Comparison of ENCODE assay signal across 14 cellular contexts in genomic region chr12:84738481-84738972, GRCh38.
A peak's percentile ranks its signal among the peaks of the same experiment; 100 is the strongest.
DNase-seq lines count a peak whose midpoint lies in the region; ATAC-seq, FAIRE-seq and TF ChIP-seq lines count a peak whose summit lies in the region.
"Had no signal": no experiment of that assay in that cellular context is flagged by ENCODE, and none has a peak within 500 bp of the region (broad histone marks: within the 10 kb centered on the region; RNA-seq: fewer than 3 reads in every experiment).

No MANE protein-coding gene starts in this region.

- peaks cover 16% of the 10 kb centered on the region for H3K4me1 ChIP-seq in foreskin keratinocyte
- H3K4me1 ChIP-seq in ascending aorta = no peaks in the 10 kb centered on the region
- no peaks in the 10 kb centered on the region for H3K4me1 ChIP-seq in Karpas-422 (ENCODE audit: low read length)

- no peaks in the 10 kb centered on the region for H4K20me1 ChIP-seq in Karpas-422 (ENCODE audit: insufficient read depth, low read depth, low read length)

- no peak overlapping the region for H3K9ac ChIP-seq in Karpas-422 (ENCODE audit: low read length)

- peak; percentile 98 for ATAC-seq in foreskin keratinocyte
- ATAC-seq: activated naive CD4-positive, alpha-beta T cell treated with anti-CD3 and anti-CD28 coated beads, Interleukin-2, amount 50 U/mL, for 72 hours; stimulated activated naive B cell treated with anti-CD40 and anti-IgM and Interleukin-4, amounts not matched to agents 10 μg/mL and 1 μg/mL and 100 μg/mL, for 72 hours had no signal

- intact Hi-C loops in ascending aorta (cut with DNase I) = no loop called here

- peak; percentile 95 for FAIRE-seq in H54 (lab: Jason Lieb, UNC)

- DNase-seq in H54 (ENCODE audit: insufficient read length, low spot score) (no peak), UCSD-AML1 (lab: John Stamatoyannopoulos, UW; ENCODE audit: unreplicated experiment) (peak; percentile 3), foreskin keratinocyte (peak; percentile 94 to 99), renal cortical epithelial cell (ENCODE audit: low read depth) (peak; percentile 55), OCI-M2 (lab: John Stamatoyannopoulos, UW; ENCODE audit: unreplicated experiment) (no peak), ascending aorta (ENCODE audit: low spot score in 2 of 2) (no peak), ureter (ENCODE audit: low spot score) (no peak), Karpas-422 (no peak)
- DNase-seq: activated CD4-positive, alpha-beta T cell treated with anti-CD3 and anti-CD28 coated beads, Interleukin-2, amount 50 U/mL, for 48 hours; effector CD4-positive, alpha-beta T cell; NCI-H1436; nucleus accumbens; stimulated activated naive B cell treated with anti-CD40 and anti-IgM and Interleukin-4, amounts not matched to agents 10 μg/mL and 1 μg/mL and 100 μg/mL, for 72 hours had no signal

- H3K27me3 ChIP-seq in foreskin keratinocyte (no peaks in the 10 kb centered on the region), ascending aorta (no peaks in the 10 kb centered on the region), Karpas-422 (ENCODE audit: low read length) (no peaks in the 10 kb centered on the region)

- no peak overlapping the region for H3K4me2 ChIP-seq in Karpas-422 (ENCODE audit: low read depth, low read length, poor library complexity, severe bottlenecking)

- H3K79me2 ChIP-seq in Karpas-422 (ENCODE audit: low read length) = no peaks in the 10 kb centered on the region

- H3K4me3 ChIP-seq in ascending aorta = no peak overlapping the region
- no peak overlapping the region for H3K4me3 ChIP-seq in Karpas-422 (ENCODE audit: low read length)

- peak overlapping the region; percentile 31 for H3K27ac ChIP-seq in foreskin keratinocyte
- no peak overlapping the region for H3K27ac ChIP-seq in ascending aorta
- H3K27ac ChIP-seq in Karpas-422 (ENCODE audit: low read length) = no peak overlapping the region

- no peak for TF ChIP-seq CTCF in foreskin keratinocyte (conservative IDR thresholded peaks at IDR 0.05)
- TF ChIP-seq CTCF in ascending aorta (IDR thresholded peaks at IDR 0.05) = no peak

- H3K9me3 ChIP-seq in ascending aorta (no peaks in the 10 kb centered on the region), Karpas-422 (ENCODE audit: low read length) (peaks cover 13% of the 10 kb centered on the region)

- H3K9me2 ChIP-seq in Karpas-422 (replicated peaks; ENCODE audit: insufficient read depth, low read length) = no peaks in the 10 kb centered on the region

- H3K36me3 ChIP-seq in ascending aorta (no peaks in the 10 kb centered on the region), Karpas-422 (ENCODE audit: insufficient read depth, low read length) (no peaks in the 10 kb centered on the region)

- H2AFZ ChIP-seq in Karpas-422 (ENCODE audit: low read length) = no peak overlapping the region

- TF ChIP-seq POLR2A in H54 (IDR thresholded peaks at IDR 0.05; ENCODE audit: low read depth, low read length) = no peak

Comparison
In these comparisons a context has a peak if more than half of its experiments do, and no peak if none do; other contexts are left out.
1. DNase-seq: peak in UCSD-AML1 (single experiment), foreskin keratinocyte (2 of 2) and renal cortical epithelial cell (single experiment); none in H54 (single experiment), OCI-M2 (single experiment), ascending aorta (0 of 2), ureter (single experiment) and Karpas-422 (single experiment).